In the genomic region with DNA sequence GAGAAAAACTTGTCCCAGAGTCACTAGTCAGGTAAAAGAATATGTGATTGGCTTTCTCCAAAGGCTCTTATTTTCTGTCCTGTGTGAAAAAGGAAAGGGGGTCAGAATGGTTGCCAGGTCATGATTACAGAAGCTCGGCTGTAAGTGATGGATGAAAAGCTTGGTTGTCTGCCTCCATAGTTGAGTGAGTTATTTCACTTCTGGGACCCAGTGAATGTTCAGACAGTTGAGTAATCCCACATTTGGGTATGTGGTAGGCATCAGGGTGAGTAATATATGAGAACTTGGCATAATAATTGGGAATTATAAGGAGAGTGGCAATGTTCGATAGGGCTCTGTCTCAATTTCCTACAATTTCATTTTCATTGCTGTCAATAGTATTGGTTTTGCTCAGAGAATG, we compare ENCODE assay signal across 18 cellular contexts.
"Had no signal": no experiment of that assay in that cellular context is flagged by ENCODE, and none has a peak within 500 bp of the region (broad histone marks: within the 10 kb centered on the region; RNA-seq: fewer than 3 reads in every experiment).

No MANE protein-coding gene starts in this region.

- H3K4me3 ChIP-seq: dorsolateral prefrontal cortex, gastrocnemius medialis, left lung, lower lobe of right lung, right atrium auricular region, sigmoid colon had no signal

- H3K27me3 ChIP-seq: dorsolateral prefrontal cortex, gastrocnemius medialis, left lung, right atrium auricular region, sigmoid colon had no signal

- H3K9me3 ChIP-seq: gastrocnemius medialis, left lung, lower lobe of right lung, right atrium auricular region, sigmoid colon had no signal

- FAIRE-seq: small intestine had no signal

- H3K36me3 ChIP-seq: gastrocnemius medialis, left lung, lower lobe of right lung, right atrium auricular region, sigmoid colon had no signal

- H3K4me1 ChIP-seq: gastrocnemius medialis, left lung, lower lobe of right lung, right atrium auricular region, sigmoid colon had no signal

- H3K27ac ChIP-seq: dorsolateral prefrontal cortex, gastrocnemius medialis, left lung, lower lobe of right lung, right atrium auricular region, sigmoid colon had no signal

- DNase-seq: cortex of kidney; dorsolateral prefrontal cortex; effector CD8-positive, alpha-beta T cell; gastrocnemius medialis; glutamatergic neuron; islet precursor cell; left lung; lower lobe of right lung; mesenchymal stem cell; midbrain; naive B cell; nephron progenitor cell; sigmoid colon; small intestine; stimulated activated CD4-positive, alpha-beta T cell treated with anti-CD3 and anti-CD28 coated beads, Interleukin-12 subunit alpha, Interleukin-12 subunit beta, amount 100 ng/mL, for 4 hours; stimulated activated naive CD4-positive, alpha-beta T cell; trophoblast cell had no signal

- ATAC-seq: gastrocnemius medialis, left lung, lower lobe of right lung had no signal
